Comparison of ENCODE assay signal across 17 cellular contexts in the genomic region with DNA sequence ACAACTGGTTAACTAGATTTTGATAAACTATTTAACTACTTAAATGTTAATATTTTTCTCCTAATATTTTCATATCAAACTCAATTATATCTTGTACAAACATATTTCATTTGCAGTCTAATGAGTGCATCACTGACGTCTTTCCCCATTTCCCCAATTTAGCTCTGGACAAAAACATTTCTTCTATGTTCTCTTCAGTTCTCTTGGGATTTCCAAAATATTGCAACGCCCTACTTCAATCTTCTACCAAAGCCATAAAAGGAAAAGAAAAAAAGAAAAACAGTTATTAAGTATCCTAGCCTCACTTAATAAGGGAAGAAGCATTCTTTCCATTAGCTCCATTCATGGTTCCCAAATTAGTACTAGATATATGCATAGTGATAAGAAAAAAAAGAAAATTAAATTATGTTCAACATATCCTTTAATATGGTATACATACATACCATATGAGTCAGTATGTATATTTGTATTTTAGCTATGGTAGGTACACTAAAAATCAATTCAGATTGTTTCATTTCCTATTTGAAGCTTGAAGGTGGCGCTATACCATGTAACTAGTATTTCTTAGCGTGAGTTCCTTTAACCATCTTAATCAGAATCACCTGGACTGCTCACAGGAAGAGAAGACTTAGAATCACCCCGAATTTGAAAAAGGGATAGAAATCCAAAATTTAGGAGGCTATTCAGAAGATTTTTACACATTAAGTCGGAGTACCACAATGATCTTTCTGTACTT. TPM values are rescaled to one million over a fixed set of nuclear protein-coding genes. Genes with fewer than 3 reads are reported as not detected.
DNase-seq lines count a peak whose midpoint lies in the region; ATAC-seq, FAIRE-seq and TF ChIP-seq lines count a peak whose summit lies in the region.
"Had no signal": no experiment of that assay in that cellular context is flagged by ENCODE, and none has a peak within 500 bp of the region (broad histone marks: within the 10 kb centered on the region; RNA-seq: fewer than 3 reads in every experiment).

No MANE protein-coding gene starts in this region.

- no peak overlapping the region for H3K27ac Mint-ChIP-seq in chondrocyte (ENCODE audit: unreplicated experiment)
- peak overlapping the region in 6 of 9 donors; percentile 3 to 66 (median 35) for H3K27ac Mint-ChIP-seq in naive thymus-derived CD4-positive, alpha-beta T cell
- H3K27ac Mint-ChIP-seq: dendritic cell treated with granulocyte-macrophage colony-stimulating factor and Interleukin-4, amounts not matched to agents 40 ng/mL and 50 ng/mL, for 4 days had no signal

- peak; percentile 38 for TF ChIP-seq CTCF in chondrocyte (IDR thresholded peaks at IDR 0.05)

- no peak overlapping the region for H3K23ac ChIP-seq in mesenchymal stem cell (ENCODE audit: low read length in 2 of 2)

- no peak overlapping the region for H4K8ac ChIP-seq in mesenchymal stem cell (ENCODE audit: low read length)

- peaks cover 21 to 25% of the 10 kb centered on the region in 2 donors for H3K4me1 ChIP-seq in naive thymus-derived CD4-positive, alpha-beta T cell (ENCODE audit: control insufficient read depth in 2 of 2, insufficient read depth in 2 of 2, low read length in 2 of 2)
- H3K4me1 ChIP-seq in mesenchymal stem cell (ENCODE audit: control insufficient read depth, insufficient read depth, low read depth, low read length) = peaks cover 1% of the 10 kb centered on the region

- no peak for ATAC-seq in naive thymus-derived CD4-positive, alpha-beta T cell
- no peak for ATAC-seq in HG02885 (IDR thresholded peaks at IDR 0.05; ENCODE audit: poor library complexity, unreplicated experiment)
- ATAC-seq: esophagus mucosa had no signal

- no peak overlapping the region for H3K9ac ChIP-seq in mesenchymal stem cell (ENCODE audit: low read length)

- peaks cover 15% of the 10 kb centered on the region for H3K79me1 ChIP-seq in mesenchymal stem cell (replicated peaks; ENCODE audit: low read length, poor library complexity, severe bottlenecking)

- H2AK5ac ChIP-seq in mesenchymal stem cell (ENCODE audit: low read length, severe bottlenecking) = no peak overlapping the region

- H3K9me3 ChIP-seq in naive thymus-derived CD4-positive, alpha-beta T cell (ENCODE audit: control insufficient read depth in 2 of 3, low read length in 3 of 3) = no peaks in the 10 kb centered on the region
- no peaks in the 10 kb centered on the region for H3K9me3 ChIP-seq in mesenchymal stem cell (ENCODE audit: control insufficient read depth, low read length)
- H3K9me3 ChIP-seq: mucosa of descending colon had no signal

- peaks cover 6 to 55% (median 35%) of the 10 kb centered on the region in 3 experiments for H3K36me3 ChIP-seq in naive thymus-derived CD4-positive, alpha-beta T cell (ENCODE audit: control insufficient read depth in 2 of 3, insufficient read depth in 3 of 3, low read length in 3 of 3)
- H3K36me3 ChIP-seq in mesenchymal stem cell (ENCODE audit: control insufficient read depth in 1 of 2, insufficient read depth in 2 of 2, low read depth in 1 of 2, low read length in 2 of 2) = peaks cover 9 to 72% of the 10 kb centered on the region in 2 experiments

- H2BK12ac ChIP-seq in mesenchymal stem cell (ENCODE audit: low read length in 2 of 2) = no peak overlapping the region

- H3K27ac ChIP-seq in naive thymus-derived CD4-positive, alpha-beta T cell (ENCODE audit: low read depth, low read length) = peak overlapping the region; percentile 3
- H3K27ac ChIP-seq in mesenchymal stem cell (ENCODE audit: low read length, poor library complexity, severe bottlenecking) = no peak overlapping the region

- H2BK15ac ChIP-seq in mesenchymal stem cell (ENCODE audit: low read depth, poor library complexity, severe bottlenecking) = no peak overlapping the region

- no peak overlapping the region for H3K4me2 ChIP-seq in mesenchymal stem cell (ENCODE audit: low read length, poor library complexity, severe bottlenecking)
- H3K4me2 ChIP-seq: smooth muscle cell had no signal

- WGBS in mesenchymal stem cell = 95% methylated on average over 4 of the region's 6 CpGs

- H3K4ac ChIP-seq in mesenchymal stem cell (ENCODE audit: low read depth in 1 of 2, low read length in 2 of 2) = no peak overlapping the region

- no peak overlapping the region for H3K4me3 Mint-ChIP-seq in chondrocyte (ENCODE audit: unreplicated experiment)
- H3K4me3 Mint-ChIP-seq in naive thymus-derived CD4-positive, alpha-beta T cell = peak overlapping the region in 3 of 10 donors; percentile 25 to 66 (median 51)
- H3K4me3 Mint-ChIP-seq: dendritic cell treated with granulocyte-macrophage colony-stimulating factor and Interleukin-4, amounts not matched to agents 40 ng/mL and 50 ng/mL, for 4 days had no signal

- no peak for TF ChIP-seq POLR2A in erythroblast (IDR thresholded peaks at IDR 0.05; ENCODE audit: low read length)

- CTCF ChIA-PET in naive thymus-derived CD4-positive, alpha-beta T cell (lab: Charles Lee) = interaction anchor here (0.7 to 1.6 kb wide), 3 partner anchors 8 to 39 kb away, joined by 3 to 5 read pairs (median 4); no protein-coding TSS in a partner anchor

- H4K91ac ChIP-seq in mesenchymal stem cell (ENCODE audit: low read length) = no peak overlapping the region

- FAIRE-seq in A204.1 (lab: Jason Lieb, UNC) = peak; percentile 47
- FAIRE-seq in G401.6 (lab: Jason Lieb, UNC) = peak; percentile 63

- peaks cover 21% of the 10 kb centered on the region for H3K36me3 Mint-ChIP-seq in chondrocyte (ENCODE audit: low read depth)
- peaks cover 7 to 45% (median 33%) of the 10 kb centered on the region in 5 donors for H3K36me3 Mint-ChIP-seq in naive thymus-derived CD4-positive, alpha-beta T cell

- H2AFZ ChIP-seq in mesenchymal stem cell (ENCODE audit: low read depth, low read length) = no peak overlapping the region

- H3K4me1 Mint-ChIP-seq in chondrocyte (ENCODE audit: low read depth) = peaks cover 19% of the 10 kb centered on the region
- H3K4me1 Mint-ChIP-seq in naive thymus-derived CD4-positive, alpha-beta T cell = peaks cover 30 to 93% (median 75%) of the 10 kb centered on the region in 7 donors

- H2BK5ac ChIP-seq in mesenchymal stem cell (ENCODE audit: low read depth, low read length, poor library complexity, severe bottlenecking) = no peak overlapping the region

- no peak overlapping the region for H3K4me3 ChIP-seq in naive thymus-derived CD4-positive, alpha-beta T cell (ENCODE audit: low read length)
- no peak overlapping the region for H3K4me3 ChIP-seq in mesenchymal stem cell (ENCODE audit: insufficient read depth in 1 of 2, low read depth in 1 of 2, low read length in 2 of 2)
- H3K4me3 ChIP-seq: mucosa of descending colon, smooth muscle cell had no signal

- no peaks in the 10 kb centered on the region for H3K27me3 Mint-ChIP-seq in chondrocyte (ENCODE audit: low read depth)
- no peaks in the 10 kb centered on the region for H3K27me3 Mint-ChIP-seq in naive thymus-derived CD4-positive, alpha-beta T cell
- H3K27me3 Mint-ChIP-seq: dendritic cell treated with granulocyte-macrophage colony-stimulating factor and Interleukin-4, amounts not matched to agents 40 ng/mL and 50 ng/mL, for 4 days had no signal

- no peak overlapping the region for H3K14ac ChIP-seq in mesenchymal stem cell (ENCODE audit: low read length in 2 of 2)

- H3K27me3 ChIP-seq in naive thymus-derived CD4-positive, alpha-beta T cell (ENCODE audit: control insufficient read depth in 2 of 2, insufficient read depth in 2 of 2, low read length in 2 of 2) = no peaks in the 10 kb centered on the region
- no peaks in the 10 kb centered on the region for H3K27me3 ChIP-seq in mesenchymal stem cell (ENCODE audit: control insufficient read depth in 1 of 2, insufficient read depth in 1 of 2, low read length in 2 of 2)

- intact Hi-C loops in naive thymus-derived CD4-positive, alpha-beta T cell (cut with micrococcal nuclease) = loop anchor here (1.0 kb wide), 2 partner anchors 8 to 22 kb away; no protein-coding TSS in a partner anchor

- H3K18ac ChIP-seq in mesenchymal stem cell (ENCODE audit: low read depth in 1 of 2, low read length in 2 of 2) = no peak overlapping the region

- DNase-seq in chondrocyte (ENCODE audit: low spot score) (no peak), GDM1 (lab: John Stamatoyannopoulos, UW) (no peak), erythroblast (lab: John Stamatoyannopoulos, UW) (no peak), mesenchymal stem cell (no peak)
- DNase-seq in naive thymus-derived CD4-positive, alpha-beta T cell = no peak
- DNase-seq: activated CD4-positive, alpha-beta T cell treated with anti-CD3 and anti-CD28 coated beads, Interleukin-2, amount 50 U/mL, for 1 hour; KG1; mucosa of descending colon; NCI-H1417 treated with DMSO at 0.1 percent for 48 hours; NK-92 treated with Interleukin-12 subunit alpha and Interleukin-12 subunit beta, amount 100 ng/mL, for 24 hours; stimulated activated naive CD4-positive, alpha-beta T cell had no signal

- H2BK120ac ChIP-seq in mesenchymal stem cell (ENCODE audit: low read depth, low read length) = no peak overlapping the region

- POLR2A ChIA-PET in naive thymus-derived CD4-positive, alpha-beta T cell (lab: Charles Lee) = interaction anchor here (0.6 to 1.7 kb wide), 6 partner anchors 9 to 160 kb away, joined by 3 to 18 read pairs (median 4); a partner anchor contains a TSS

- no peaks in the 10 kb centered on the region for H3K9me3 Mint-ChIP-seq in chondrocyte (ENCODE audit: low read depth)
- H3K9me3 Mint-ChIP-seq in naive thymus-derived CD4-positive, alpha-beta T cell = no peaks in the 10 kb centered on the region
- H3K9me3 Mint-ChIP-seq: dendritic cell treated with granulocyte-macrophage colony-stimulating factor and Interleukin-4, amounts not matched to agents 40 ng/mL and 50 ng/mL, for 4 days had no signal

RNA-seq across cellular contexts. Expression of a gene that starts 9.9 kb away (rescaled TPM):
- total RNA-seq in chondrocyte = 39.1 to 41.8 TPM (median 40.6 TPM) in 3 replicates
- 10 to 100 TPM; 44.2 to 94.2 (median 70.8) TPM for total RNA-seq in naive thymus-derived CD4-positive, alpha-beta T cell
- polyA plus RNA-seq in naive thymus-derived CD4-positive, alpha-beta T cell = 10 to 100 TPM; 42.0 to 57.0 TPM
- 20.0 TPM for polyA plus RNA-seq in mesenchymal stem cell (2013, experiment 1 of 2)
- 22.4 TPM for polyA plus RNA-seq in mesenchymal stem cell (2013, experiment 2 of 2)

RNA-seq across cellular contexts. Expression of a gene that starts 25.2 kb away (rescaled TPM):
- 22.7 to 37.4 TPM (median 27.2 TPM) in 3 replicates for total RNA-seq in chondrocyte
- total RNA-seq in naive thymus-derived CD4-positive, alpha-beta T cell = 10 to 100 TPM; 18.9 to 45.3 (median 27.7) TPM
- polyA plus RNA-seq in naive thymus-derived CD4-positive, alpha-beta T cell = 10 to 100 TPM; 27.5 to 36.5 TPM
- 28.2 TPM for polyA plus RNA-seq in mesenchymal stem cell (2013, experiment 1 of 2)
- polyA plus RNA-seq in mesenchymal stem cell (2013, experiment 2 of 2) = 30.8 TPM
